22 cellular contexts compared by ENCODE assay signal in the genomic region with DNA sequence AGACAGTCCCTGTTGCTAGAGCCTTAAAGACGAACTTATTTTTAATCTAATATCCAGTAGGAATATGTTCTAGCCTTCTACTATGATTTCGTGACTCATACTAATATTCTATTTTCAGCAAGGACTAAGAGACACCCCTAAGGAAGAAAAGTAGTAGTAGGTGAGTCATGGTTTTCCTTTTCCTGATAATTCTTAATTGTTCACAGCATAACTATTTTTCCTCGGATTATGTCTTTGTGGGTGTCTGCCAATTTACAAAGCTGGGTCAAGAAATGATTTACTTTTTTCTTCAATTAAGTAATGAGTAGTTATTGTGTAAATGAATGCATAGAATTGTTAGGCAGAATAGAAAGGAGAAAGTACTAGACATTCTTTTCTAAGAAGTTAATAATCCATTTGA.
"Had no signal": no experiment of that assay in that cellular context is flagged by ENCODE, and none has a peak within 500 bp of the region (broad histone marks: within the 10 kb centered on the region; RNA-seq: fewer than 3 reads in every experiment).

No MANE protein-coding gene starts in this region.

- H2AFZ ChIP-seq: hepatocyte had no signal

- H3K79me2 ChIP-seq: hepatocyte had no signal

- H3K4me2 ChIP-seq: hepatocyte had no signal

- H3K4me3 ChIP-seq: esophagus squamous epithelium, hepatocyte, lower lobe of right lung, right lobe of liver, stomach had no signal

- H3K27me3 ChIP-seq: esophagus squamous epithelium, hepatocyte, right lobe of liver, stomach had no signal

- H3K9me3 Mint-ChIP-seq: activated CD4-positive, alpha-beta memory T cell treated with anti-CD3 and anti-CD28 coated beads, Interleukin-2, amount 10 ng/mL, durations not matched to agents 7 days and 5 days; activated T-helper 17 cell treated with anti-CD3 and anti-CD28 coated beads, Interleukin-2, amount 50 U/mL, for 72 hours; nephron progenitor cell; stimulated activated effector memory CD8-positive, alpha-beta T cell treated with anti-CD3 and anti-CD28 coated beads, Interleukin-12 subunit alpha, Interleukin-12 subunit beta, amount 100 ng/mL, for 72 hours had no signal

- H3K36me3 Mint-ChIP-seq: activated CD8-positive, alpha-beta memory T cell treated with anti-CD3 and anti-CD28 coated beads, Interleukin-2, amount 10 ng/mL, durations not matched to agents 7 days and 5 days; brain; stimulated activated effector memory CD8-positive, alpha-beta T cell treated with anti-CD3 and anti-CD28 coated beads, Interleukin-12 subunit alpha, Interleukin-12 subunit beta, amount 100 ng/mL, for 72 hours had no signal

- H3K36me3 ChIP-seq: esophagus squamous epithelium, lower lobe of right lung, right lobe of liver, stomach had no signal

- H3K27ac ChIP-seq: esophagus squamous epithelium, lower lobe of right lung, right lobe of liver had no signal

- H3K4me3 Mint-ChIP-seq: activated CD4-positive, alpha-beta memory T cell treated with anti-CD3 and anti-CD28 coated beads, Interleukin-2, amount 10 ng/mL, durations not matched to agents 7 days and 5 days; activated CD8-positive, alpha-beta memory T cell treated with anti-CD3 and anti-CD28 coated beads, Interleukin-2, amount 10 ng/mL, durations not matched to agents 7 days and 5 days; activated T-helper 17 cell treated with anti-CD3 and anti-CD28 coated beads, Interleukin-2, amount 50 U/mL, for 72 hours; brain; nephron progenitor cell; stimulated activated effector memory CD8-positive, alpha-beta T cell treated with anti-CD3 and anti-CD28 coated beads, Interleukin-12 subunit alpha, Interleukin-12 subunit beta, amount 100 ng/mL, for 72 hours had no signal

- H3K9me3 ChIP-seq: esophagus squamous epithelium, lower lobe of right lung, right lobe of liver, stomach had no signal

- H3K4me1 Mint-ChIP-seq: activated CD4-positive, alpha-beta memory T cell treated with anti-CD3 and anti-CD28 coated beads, Interleukin-2, amount 10 ng/mL, durations not matched to agents 7 days and 5 days; activated CD8-positive, alpha-beta memory T cell treated with anti-CD3 and anti-CD28 coated beads, Interleukin-2, amount 10 ng/mL, durations not matched to agents 7 days and 5 days; activated T-helper 17 cell treated with anti-CD3 and anti-CD28 coated beads, Interleukin-2, amount 50 U/mL, for 72 hours; stimulated activated effector memory CD8-positive, alpha-beta T cell treated with anti-CD3 and anti-CD28 coated beads, Interleukin-12 subunit alpha, Interleukin-12 subunit beta, amount 100 ng/mL, for 72 hours had no signal

- H3K27ac Mint-ChIP-seq: activated CD4-positive, alpha-beta memory T cell treated with anti-CD3 and anti-CD28 coated beads, Interleukin-2, amount 10 ng/mL, durations not matched to agents 7 days and 5 days; activated CD8-positive, alpha-beta memory T cell treated with anti-CD3 and anti-CD28 coated beads, Interleukin-2, amount 10 ng/mL, durations not matched to agents 7 days and 5 days; activated T-helper 17 cell treated with anti-CD3 and anti-CD28 coated beads, Interleukin-2, amount 50 U/mL, for 72 hours; brain; nephron progenitor cell; stimulated activated effector memory CD8-positive, alpha-beta T cell treated with anti-CD3 and anti-CD28 coated beads, Interleukin-12 subunit alpha, Interleukin-12 subunit beta, amount 100 ng/mL, for 72 hours had no signal

- ATAC-seq: activated CD8-positive, alpha-beta memory T cell treated with anti-CD3 and anti-CD28 coated beads, Interleukin-2, amount 10 ng/mL, durations not matched to agents 7 days and 5 days; activated T-helper 17 cell treated with anti-CD3 and anti-CD28 coated beads, Interleukin-2, amount 50 U/mL, for 72 hours; lower lobe of right lung; right lobe of liver; stimulated activated effector memory CD8-positive, alpha-beta T cell treated with anti-CD3 and anti-CD28 coated beads, Interleukin-12 subunit alpha, Interleukin-12 subunit beta, amount 100 ng/mL, for 72 hours had no signal

- H3K4me1 ChIP-seq: lower lobe of right lung had no signal

- H3K27me3 Mint-ChIP-seq: activated CD4-positive, alpha-beta memory T cell treated with anti-CD3 and anti-CD28 coated beads, Interleukin-2, amount 10 ng/mL, durations not matched to agents 7 days and 5 days; activated CD8-positive, alpha-beta memory T cell treated with anti-CD3 and anti-CD28 coated beads, Interleukin-2, amount 10 ng/mL, durations not matched to agents 7 days and 5 days; activated T-helper 17 cell treated with anti-CD3 and anti-CD28 coated beads, Interleukin-2, amount 50 U/mL, for 72 hours had no signal

- FAIRE-seq: colon, small intestine had no signal

- DNase-seq: activated CD4-positive, alpha-beta memory T cell treated with anti-CD3 and anti-CD28 coated beads, Interleukin-2, amount 10 ng/mL, durations not matched to agents 7 days and 5 days; activated CD4-positive, alpha-beta T cell treated with anti-CD3 and anti-CD28 coated beads for 48 hours; activated CD4-positive, CD25-positive, alpha-beta regulatory T cell; activated CD8-positive, alpha-beta memory T cell treated with anti-CD3 and anti-CD28 coated beads, Interleukin-2, amount 10 ng/mL, durations not matched to agents 7 days and 5 days; activated naive CD4-positive, alpha-beta T cell treated with Interleukin-2 at 50 U/mL for 16 hours; central memory CD4-positive, alpha-beta T cell; esophagus squamous epithelium; lower lobe of right lung; nephron progenitor cell; occipital lobe; right lobe of liver; small intestine; stimulated activated CD4-positive, alpha-beta T cell treated with anti-CD3 and anti-CD28 coated beads, Interleukin-4, amount 100 ng/mL, for 24 hours; stomach; T-helper 1 cell; T-helper 9 cell; trophoblast cell had no signal
